In the genomic region with DNA sequence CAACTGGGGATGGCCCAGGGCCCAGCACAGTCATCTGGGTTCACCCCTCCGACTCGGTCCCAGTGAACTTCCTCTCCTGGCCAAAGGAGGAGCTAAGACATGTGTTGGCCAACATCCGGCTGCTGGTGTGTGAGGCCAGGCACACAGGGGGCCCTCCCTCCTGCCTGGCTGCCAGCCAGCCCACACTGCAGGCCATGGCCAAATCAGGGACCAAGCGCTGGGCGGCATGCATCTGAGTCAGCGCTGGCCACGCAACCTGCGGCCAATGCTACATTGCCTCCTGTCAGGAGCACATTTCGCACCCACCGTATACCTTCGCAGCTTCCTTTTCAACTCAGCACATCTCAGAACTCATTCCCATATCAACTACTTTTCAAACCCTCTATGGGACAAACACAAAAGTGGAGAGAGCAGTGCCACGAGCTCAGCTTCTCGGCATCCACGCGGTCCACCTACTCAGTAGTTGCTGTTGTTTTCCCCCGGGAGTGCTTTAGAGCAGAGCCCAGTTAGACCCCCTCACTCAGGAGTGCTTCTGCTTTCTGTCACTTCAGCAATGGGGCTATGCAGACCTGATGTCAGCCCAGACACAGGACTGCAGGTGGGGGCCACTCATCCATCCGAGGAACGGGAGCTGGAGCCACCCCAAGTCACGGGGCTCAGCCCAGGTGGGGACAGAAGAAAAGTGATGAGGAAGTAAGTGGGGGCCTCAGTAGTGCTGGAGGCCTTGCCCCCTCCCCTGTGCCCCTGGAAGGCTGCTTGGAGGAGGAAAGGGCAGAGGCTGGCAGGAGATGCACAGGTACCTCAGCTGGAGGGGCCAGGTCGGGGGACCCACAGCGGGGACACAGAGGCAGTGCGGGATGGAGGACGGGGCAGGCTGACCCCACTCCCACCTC, we compare ENCODE assay signal across 1 cellular context.
TF ChIP-seq lines count a peak whose summit lies in the region.

No MANE protein-coding gene starts in this region.

TF ChIP-seq in HepG2, 621 proteins besides CTCF, POLR2A, EP300 and RAD21 (continued from another document and continues in another):
- TF ChIP-seq, protein P1, sequence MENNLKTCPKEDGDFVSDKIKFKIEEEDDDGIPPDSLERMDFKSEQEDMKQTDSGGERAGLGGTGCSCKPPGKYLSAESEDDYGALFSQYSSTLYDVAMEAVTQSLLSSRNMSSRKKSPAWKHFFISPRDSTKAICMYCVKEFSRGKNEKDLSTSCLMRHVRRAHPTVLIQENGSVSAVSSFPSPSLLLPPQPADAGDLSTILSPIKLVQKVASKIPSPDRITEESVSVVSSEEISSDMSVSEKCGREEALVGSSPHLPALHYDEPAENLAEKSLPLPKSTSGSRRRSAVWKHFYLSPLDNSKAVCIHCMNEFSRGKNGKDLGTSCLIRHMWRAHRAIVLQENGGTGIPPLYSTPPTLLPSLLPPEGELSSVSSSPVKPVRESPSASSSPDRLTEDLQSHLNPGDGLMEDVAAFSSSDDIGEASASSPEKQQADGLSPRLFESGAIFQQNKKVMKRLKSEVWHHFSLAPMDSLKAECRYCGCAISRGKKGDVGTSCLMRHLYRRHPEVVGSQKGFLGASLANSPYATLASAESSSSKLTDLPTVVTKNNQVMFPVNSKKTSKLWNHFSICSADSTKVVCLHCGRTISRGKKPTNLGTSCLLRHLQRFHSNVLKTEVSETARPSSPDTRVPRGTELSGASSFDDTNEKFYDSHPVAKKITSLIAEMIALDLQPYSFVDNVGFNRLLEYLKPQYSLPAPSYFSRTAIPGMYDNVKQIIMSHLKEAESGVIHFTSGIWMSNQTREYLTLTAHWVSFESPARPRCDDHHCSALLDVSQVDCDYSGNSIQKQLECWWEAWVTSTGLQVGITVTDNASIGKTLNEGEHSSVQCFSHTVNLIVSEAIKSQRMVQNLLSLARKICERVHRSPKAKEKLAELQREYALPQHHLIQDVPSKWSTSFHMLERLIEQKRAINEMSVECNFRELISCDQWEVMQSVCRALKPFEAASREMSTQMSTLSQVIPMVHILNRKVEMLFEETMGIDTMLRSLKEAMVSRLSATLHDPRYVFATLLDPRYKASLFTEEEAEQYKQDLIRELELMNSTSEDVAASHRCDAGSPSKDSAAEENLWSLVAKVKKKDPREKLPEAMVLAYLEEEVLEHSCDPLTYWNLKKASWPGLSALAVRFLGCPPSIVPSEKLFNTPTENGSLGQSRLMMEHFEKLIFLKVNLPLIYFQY (CRISPR knock-in tag; IDR thresholded peaks at IDR 0.05; ENCODE audit: borderline replicate concordance) = peak; percentile 90
- TF ChIP-seq ATF1 (CRISPR knock-in tag; IDR thresholded peaks at IDR 0.05) = no peak
- TF ChIP-seq, protein P2, sequence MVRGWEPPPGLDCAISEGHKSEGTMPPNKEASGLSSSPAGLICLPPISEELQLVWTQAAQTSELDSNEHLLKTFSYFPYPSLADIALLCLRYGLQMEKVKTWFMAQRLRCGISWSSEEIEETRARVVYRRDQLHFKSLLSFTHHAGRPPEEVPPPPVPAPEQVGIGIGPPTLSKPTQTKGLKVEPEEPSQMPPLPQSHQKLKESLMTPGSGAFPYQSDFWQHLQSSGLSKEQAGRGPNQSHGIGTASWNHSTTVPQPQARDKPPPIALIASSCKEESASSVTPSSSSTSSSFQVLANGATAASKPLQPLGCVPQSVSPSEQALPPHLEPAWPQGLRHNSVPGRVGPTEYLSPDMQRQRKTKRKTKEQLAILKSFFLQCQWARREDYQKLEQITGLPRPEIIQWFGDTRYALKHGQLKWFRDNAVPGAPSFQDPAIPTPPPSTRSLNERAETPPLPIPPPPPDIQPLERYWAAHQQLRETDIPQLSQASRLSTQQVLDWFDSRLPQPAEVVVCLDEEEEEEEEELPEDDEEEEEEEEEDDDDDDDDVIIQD (CRISPR knock-in tag; IDR thresholded peaks at IDR 0.05; ENCODE audit: low read depth) = peak; percentile 81; the same call in 1 of the 2 replicates
- TF ChIP-seq HMGA1 (CRISPR knock-in tag; conservative IDR thresholded peaks at IDR 0.05) = no peak
- peak; percentile 53; the same call in 1 of the 2 replicates for TF ChIP-seq ZNF598 (CRISPR knock-in tag; IDR thresholded peaks at IDR 0.05; ENCODE audit: borderline replicate concordance)
- TF ChIP-seq TOE1 (CRISPR knock-in tag; IDR thresholded peaks at IDR 0.05) = 0 out of 2 replicates have a peak, but pooled peaks have one; percentile 57
- peak; percentile 91 for TF ChIP-seq CEBPB (IDR thresholded peaks at IDR 0.05; ENCODE audit: borderline replicate concordance, low read depth, low read length)
- TF ChIP-seq NFKB2 (CRISPR knock-in tag; IDR thresholded peaks at IDR 0.05; ENCODE audit: borderline replicate concordance) = peak; percentile 65; the same call in 1 of the 2 replicates
- TF ChIP-seq, protein P3, sequence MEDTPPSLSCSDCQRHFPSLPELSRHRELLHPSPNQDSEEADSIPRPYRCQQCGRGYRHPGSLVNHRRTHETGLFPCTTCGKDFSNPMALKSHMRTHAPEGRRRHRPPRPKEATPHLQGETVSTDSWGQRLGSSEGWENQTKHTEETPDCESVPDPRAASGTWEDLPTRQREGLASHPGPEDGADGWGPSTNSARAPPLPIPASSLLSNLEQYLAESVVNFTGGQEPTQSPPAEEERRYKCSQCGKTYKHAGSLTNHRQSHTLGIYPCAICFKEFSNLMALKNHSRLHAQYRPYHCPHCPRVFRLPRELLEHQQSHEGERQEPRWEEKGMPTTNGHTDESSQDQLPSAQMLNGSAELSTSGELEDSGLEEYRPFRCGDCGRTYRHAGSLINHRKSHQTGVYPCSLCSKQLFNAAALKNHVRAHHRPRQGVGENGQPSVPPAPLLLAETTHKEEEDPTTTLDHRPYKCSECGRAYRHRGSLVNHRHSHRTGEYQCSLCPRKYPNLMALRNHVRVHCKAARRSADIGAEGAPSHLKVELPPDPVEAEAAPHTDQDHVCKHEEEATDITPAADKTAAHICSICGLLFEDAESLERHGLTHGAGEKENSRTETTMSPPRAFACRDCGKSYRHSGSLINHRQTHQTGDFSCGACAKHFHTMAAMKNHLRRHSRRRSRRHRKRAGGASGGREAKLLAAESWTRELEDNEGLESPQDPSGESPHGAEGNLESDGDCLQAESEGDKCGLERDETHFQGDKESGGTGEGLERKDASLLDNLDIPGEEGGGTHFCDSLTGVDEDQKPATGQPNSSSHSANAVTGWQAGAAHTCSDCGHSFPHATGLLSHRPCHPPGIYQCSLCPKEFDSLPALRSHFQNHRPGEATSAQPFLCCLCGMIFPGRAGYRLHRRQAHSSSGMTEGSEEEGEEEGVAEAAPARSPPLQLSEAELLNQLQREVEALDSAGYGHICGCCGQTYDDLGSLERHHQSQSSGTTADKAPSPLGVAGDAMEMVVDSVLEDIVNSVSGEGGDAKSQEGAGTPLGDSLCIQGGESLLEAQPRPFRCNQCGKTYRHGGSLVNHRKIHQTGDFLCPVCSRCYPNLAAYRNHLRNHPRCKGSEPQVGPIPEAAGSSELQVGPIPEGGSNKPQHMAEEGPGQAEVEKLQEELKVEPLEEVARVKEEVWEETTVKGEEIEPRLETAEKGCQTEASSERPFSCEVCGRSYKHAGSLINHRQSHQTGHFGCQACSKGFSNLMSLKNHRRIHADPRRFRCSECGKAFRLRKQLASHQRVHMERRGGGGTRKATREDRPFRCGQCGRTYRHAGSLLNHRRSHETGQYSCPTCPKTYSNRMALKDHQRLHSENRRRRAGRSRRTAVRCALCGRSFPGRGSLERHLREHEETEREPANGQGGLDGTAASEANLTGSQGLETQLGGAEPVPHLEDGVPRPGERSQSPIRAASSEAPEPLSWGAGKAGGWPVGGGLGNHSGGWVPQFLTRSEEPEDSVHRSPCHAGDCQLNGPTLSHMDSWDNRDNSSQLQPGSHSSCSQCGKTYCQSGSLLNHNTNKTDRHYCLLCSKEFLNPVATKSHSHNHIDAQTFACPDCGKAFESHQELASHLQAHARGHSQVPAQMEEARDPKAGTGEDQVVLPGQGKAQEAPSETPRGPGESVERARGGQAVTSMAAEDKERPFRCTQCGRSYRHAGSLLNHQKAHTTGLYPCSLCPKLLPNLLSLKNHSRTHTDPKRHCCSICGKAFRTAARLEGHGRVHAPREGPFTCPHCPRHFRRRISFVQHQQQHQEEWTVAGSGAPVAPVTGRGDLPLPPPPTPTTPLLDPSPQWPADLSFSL (CRISPR knock-in tag; IDR thresholded peaks at IDR 0.05) = peak; percentile 54; the same call in 1 of the 2 replicates
- TF ChIP-seq FOXA1 (IDR thresholded peaks at IDR 0.05) = no peak
- peak; percentile 71 for TF ChIP-seq FOXA1 (CRISPR knock-in tag; IDR thresholded peaks at IDR 0.05)
- peak; percentile 95 for TF ChIP-seq SALL1 (CRISPR knock-in tag; IDR thresholded peaks at IDR 0.05)
- no peak for TF ChIP-seq ATRX (CRISPR knock-in tag; IDR thresholded peaks at IDR 0.05; ENCODE audit: borderline replicate concordance)
- no peak for TF ChIP-seq IRX3 (CRISPR knock-in tag; IDR thresholded peaks at IDR 0.05; ENCODE audit: borderline replicate concordance, low read depth)
- TF ChIP-seq HHEX (CRISPR knock-in tag; IDR thresholded peaks at IDR 0.05) = no peak
- peak; percentile 38 for TF ChIP-seq ASH2L (IDR thresholded peaks at IDR 0.05; ENCODE audit: insufficient read length, low read depth, low read length)
- TF ChIP-seq RNF2 (conservative IDR thresholded peaks at IDR 0.05; ENCODE audit: low read depth) = peak; percentile 66; the same call in 1 of the 2 replicates
- 0 out of 2 replicates have a peak, but pooled peaks have one; percentile 31 for TF ChIP-seq ZNF652 (CRISPR knock-in tag; IDR thresholded peaks at IDR 0.05; ENCODE audit: borderline replicate concordance, low read depth)
- TF ChIP-seq, protein P4, sequence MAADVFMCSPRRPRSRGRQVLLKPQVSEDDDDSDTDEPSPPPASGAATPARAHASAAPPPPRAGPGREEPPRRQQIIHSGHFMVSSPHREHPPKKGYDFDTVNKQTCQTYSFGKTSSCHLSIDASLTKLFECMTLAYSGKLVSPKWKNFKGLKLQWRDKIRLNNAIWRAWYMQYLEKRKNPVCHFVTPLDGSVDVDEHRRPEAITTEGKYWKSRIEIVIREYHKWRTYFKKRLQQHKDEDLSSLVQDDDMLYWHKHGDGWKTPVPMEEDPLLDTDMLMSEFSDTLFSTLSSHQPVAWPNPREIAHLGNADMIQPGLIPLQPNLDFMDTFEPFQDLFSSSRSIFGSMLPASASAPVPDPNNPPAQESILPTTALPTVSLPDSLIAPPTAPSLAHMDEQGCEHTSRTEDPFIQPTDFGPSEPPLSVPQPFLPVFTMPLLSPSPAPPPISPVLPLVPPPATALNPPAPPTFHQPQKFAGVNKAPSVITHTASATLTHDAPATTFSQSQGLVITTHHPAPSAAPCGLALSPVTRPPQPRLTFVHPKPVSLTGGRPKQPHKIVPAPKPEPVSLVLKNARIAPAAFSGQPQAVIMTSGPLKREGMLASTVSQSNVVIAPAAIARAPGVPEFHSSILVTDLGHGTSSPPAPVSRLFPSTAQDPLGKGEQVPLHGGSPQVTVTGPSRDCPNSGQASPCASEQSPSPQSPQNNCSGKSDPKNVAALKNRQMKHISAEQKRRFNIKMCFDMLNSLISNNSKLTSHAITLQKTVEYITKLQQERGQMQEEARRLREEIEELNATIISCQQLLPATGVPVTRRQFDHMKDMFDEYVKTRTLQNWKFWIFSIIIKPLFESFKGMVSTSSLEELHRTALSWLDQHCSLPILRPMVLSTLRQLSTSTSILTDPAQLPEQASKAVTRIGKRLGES (CRISPR knock-in tag; IDR thresholded peaks at IDR 0.05; ENCODE audit: borderline replicate concordance) = no peak
- TF ChIP-seq ZNF780A (CRISPR knock-in tag; IDR thresholded peaks at IDR 0.05) = no peak
- no peak for TF ChIP-seq ZNF510 (CRISPR knock-in tag; IDR thresholded peaks at IDR 0.05; ENCODE audit: low read depth)
- TF ChIP-seq, protein P5, sequence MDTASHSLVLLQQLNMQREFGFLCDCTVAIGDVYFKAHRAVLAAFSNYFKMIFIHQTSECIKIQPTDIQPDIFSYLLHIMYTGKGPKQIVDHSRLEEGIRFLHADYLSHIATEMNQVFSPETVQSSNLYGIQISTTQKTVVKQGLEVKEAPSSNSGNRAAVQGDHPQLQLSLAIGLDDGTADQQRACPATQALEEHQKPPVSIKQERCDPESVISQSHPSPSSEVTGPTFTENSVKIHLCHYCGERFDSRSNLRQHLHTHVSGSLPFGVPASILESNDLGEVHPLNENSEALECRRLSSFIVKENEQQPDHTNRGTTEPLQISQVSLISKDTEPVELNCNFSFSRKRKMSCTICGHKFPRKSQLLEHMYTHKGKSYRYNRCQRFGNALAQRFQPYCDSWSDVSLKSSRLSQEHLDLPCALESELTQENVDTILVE (CRISPR knock-in tag; IDR thresholded peaks at IDR 0.05) = peak; percentile 77; the same call in 1 of the 2 replicates
- TF ChIP-seq NR2C2 (CRISPR knock-in tag; IDR thresholded peaks at IDR 0.05; ENCODE audit: borderline replicate concordance) = peak; percentile 70; the same call in 1 of the 2 replicates
- TF ChIP-seq ZNF530 (CRISPR knock-in tag; IDR thresholded peaks at IDR 0.05; ENCODE audit: low read depth) = no peak
- peak; percentile 95 for TF ChIP-seq ZFP90 (CRISPR knock-in tag; IDR thresholded peaks at IDR 0.05; ENCODE audit: borderline replicate concordance)
- TF ChIP-seq, protein P6, sequence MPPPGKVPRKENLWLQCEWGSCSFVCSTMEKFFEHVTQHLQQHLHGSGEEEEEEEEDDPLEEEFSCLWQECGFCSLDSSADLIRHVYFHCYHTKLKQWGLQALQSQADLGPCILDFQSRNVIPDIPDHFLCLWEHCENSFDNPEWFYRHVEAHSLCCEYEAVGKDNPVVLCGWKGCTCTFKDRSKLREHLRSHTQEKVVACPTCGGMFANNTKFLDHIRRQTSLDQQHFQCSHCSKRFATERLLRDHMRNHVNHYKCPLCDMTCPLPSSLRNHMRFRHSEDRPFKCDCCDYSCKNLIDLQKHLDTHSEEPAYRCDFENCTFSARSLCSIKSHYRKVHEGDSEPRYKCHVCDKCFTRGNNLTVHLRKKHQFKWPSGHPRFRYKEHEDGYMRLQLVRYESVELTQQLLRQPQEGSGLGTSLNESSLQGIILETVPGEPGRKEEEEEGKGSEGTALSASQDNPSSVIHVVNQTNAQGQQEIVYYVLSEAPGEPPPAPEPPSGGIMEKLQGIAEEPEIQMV (CRISPR knock-in tag; IDR thresholded peaks at IDR 0.05; ENCODE audit: low read depth) = 0 out of 2 replicates have a peak, but pooled peaks have one; percentile 58
- peak; percentile 75 for TF ChIP-seq PAF1 (CRISPR knock-in tag; IDR thresholded peaks at IDR 0.05)
- TF ChIP-seq ATAD3A (CRISPR knock-in tag; IDR thresholded peaks at IDR 0.05) = no peak
- TF ChIP-seq, protein P7, sequence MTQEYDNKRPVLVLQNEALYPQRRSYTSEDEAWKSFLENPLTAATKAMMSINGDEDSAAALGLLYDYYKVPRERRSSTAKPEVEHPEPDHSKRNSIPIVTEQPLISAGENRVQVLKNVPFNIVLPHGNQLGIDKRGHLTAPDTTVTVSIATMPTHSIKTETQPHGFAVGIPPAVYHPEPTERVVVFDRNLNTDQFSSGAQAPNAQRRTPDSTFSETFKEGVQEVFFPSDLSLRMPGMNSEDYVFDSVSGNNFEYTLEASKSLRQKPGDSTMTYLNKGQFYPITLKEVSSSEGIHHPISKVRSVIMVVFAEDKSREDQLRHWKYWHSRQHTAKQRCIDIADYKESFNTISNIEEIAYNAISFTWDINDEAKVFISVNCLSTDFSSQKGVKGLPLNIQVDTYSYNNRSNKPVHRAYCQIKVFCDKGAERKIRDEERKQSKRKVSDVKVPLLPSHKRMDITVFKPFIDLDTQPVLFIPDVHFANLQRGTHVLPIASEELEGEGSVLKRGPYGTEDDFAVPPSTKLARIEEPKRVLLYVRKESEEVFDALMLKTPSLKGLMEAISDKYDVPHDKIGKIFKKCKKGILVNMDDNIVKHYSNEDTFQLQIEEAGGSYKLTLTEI (CRISPR knock-in tag; conservative IDR thresholded peaks at IDR 0.05) = no peak
- TF ChIP-seq, protein P8, sequence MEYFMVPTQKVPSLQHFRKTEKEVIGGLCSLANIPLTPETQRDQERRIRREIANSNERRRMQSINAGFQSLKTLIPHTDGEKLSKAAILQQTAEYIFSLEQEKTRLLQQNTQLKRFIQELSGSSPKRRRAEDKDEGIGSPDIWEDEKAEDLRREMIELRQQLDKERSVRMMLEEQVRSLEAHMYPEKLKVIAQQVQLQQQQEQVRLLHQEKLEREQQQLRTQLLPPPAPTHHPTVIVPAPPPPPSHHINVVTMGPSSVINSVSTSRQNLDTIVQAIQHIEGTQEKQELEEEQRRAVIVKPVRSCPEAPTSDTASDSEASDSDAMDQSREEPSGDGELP (IDR thresholded peaks at IDR 0.05; ENCODE audit: borderline replicate concordance, low read depth) = peak; percentile 75; the same call in 1 of the 2 replicates
- TF ChIP-seq ZNF121 (CRISPR knock-in tag; IDR thresholded peaks at IDR 0.05) = peak; percentile 61; the same call in 1 of the 2 replicates
